In the genomic region with DNA sequence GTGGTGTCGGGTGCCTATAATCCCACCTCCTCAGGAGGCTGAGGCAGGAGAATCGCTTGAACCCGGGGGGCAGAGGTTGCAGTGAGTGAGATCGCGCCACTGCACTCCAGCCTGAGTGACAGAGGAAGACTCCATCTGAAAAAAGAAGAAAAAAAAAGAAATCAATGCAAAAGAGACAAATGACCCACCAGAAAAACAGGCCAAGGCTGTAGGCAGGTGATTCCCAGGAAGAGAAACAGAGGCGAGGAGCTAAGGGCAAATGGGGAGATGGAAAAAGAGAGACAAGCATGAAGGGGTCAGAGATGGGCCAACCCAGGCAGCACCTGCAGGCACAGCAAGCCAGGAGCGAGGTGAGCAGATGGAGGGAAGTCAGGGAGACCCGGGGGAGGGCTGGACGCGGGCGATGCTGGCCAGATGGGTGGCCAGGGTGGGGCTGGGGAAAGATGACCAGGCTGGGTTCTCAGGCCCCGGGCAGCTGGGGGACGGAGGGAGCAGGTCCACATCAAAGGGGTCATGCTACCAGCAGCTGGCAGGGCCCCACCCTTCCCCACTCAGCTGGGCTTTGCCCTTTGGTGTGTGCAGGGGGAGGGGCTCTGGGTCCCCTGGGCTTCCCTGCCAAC, we compare ENCODE assay signal across 1 cellular context.
A peak's percentile ranks its signal among the peaks of the same experiment; 100 is the strongest.
TF ChIP-seq lines count a peak whose summit lies in the region.

No MANE protein-coding gene starts in this region.

TF ChIP-seq in K562, 482 proteins besides CTCF, POLR2A, EP300 and RAD21:
- TF ChIP-seq, protein P1, sequence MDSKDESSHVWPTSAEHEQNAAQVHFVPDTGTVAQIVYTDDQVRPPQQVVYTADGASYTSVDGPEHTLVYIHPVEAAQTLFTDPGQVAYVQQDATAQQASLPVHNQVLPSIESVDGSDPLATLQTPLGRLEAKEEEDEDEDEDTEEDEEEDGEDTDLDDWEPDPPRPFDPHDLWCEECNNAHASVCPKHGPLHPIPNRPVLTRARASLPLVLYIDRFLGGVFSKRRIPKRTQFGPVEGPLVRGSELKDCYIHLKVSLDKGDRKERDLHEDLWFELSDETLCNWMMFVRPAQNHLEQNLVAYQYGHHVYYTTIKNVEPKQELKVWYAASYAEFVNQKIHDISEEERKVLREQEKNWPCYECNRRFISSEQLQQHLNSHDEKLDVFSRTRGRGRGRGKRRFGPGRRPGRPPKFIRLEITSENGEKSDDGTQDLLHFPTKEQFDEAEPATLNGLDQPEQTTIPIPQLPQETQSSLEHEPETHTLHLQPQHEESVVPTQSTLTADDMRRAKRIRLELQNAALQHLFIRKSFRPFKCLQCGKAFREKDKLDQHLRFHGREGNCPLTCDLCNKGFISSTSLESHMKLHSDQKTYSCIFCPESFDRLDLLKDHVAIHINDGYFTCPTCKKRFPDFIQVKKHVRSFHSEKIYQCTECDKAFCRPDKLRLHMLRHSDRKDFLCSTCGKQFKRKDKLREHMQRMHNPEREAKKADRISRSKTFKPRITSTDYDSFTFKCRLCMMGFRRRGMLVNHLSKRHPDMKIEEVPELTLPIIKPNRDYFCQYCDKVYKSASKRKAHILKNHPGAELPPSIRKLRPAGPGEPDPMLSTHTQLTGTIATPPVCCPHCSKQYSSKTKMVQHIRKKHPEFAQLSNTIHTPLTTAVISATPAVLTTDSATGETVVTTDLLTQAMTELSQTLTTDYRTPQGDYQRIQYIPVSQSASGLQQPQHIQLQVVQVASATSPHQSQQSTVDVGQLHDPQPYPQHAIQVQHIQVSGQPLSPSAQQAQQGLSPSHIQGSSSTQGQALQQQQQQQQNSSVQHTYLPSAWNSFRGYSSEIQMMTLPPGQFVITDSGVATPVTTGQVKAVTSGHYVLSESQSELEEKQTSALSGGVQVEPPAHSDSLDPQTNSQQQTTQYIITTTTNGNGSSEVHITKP (IDR thresholded peaks at IDR 0.05; ENCODE audit: partially characterized antibody) = peak; percentile 17
- TF ChIP-seq ILK (tag; IDR thresholded peaks at IDR 0.05; ENCODE audit: borderline replicate concordance, low read depth) (no peak), KLF16 (IDR thresholded peaks at IDR 0.05) (no peak)
